In the genomic region with DNA sequence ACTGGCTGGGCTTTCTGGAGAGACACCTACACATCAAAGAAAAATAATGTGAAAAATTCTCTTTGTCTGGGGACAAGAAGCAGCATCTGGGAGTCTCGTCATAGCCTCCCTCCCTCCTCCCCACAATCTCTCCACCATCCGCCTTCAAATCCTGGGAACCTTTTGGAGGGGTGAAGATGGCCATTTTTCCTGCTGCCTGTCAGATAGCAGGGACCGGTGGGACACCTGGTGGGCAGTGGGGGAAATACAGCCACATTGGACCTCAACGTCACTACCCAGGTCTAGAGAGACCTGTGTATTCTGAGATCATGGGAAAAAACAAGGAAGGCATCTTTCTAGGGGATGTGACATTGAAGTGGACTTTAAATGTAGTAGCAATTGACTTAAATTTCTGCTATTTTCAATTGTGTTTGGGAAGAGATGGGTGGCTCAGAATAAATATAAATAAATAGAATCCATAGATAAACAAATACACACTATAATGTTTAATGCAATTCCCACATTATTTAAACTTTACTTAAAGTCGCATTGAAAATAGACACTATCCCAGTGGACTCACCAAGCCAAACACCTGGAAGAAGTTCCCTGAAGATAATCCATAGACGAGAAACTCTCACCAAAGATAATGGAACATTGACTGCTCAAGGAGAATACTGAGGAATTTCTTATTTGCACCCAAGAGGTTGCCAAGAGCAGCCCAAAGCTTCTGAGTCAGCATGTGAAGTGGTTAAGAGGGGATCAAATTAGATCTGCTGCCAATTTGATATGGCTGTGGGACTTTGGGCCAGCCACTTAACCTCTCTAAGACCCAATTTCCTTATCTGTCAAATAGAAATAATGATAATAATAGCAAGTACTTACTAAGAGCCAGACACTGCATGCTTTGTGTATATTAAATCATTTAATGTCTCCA, we compare ENCODE assay signal across 8 cellular contexts.
DNase-seq lines count a peak whose midpoint lies in the region; ATAC-seq and TF ChIP-seq lines count a peak whose summit lies in the region.

No MANE protein-coding gene starts in this region.

- TF ChIP-seq CTCF in fibroblast of the aortic adventitia (IDR thresholded peaks at IDR 0.05; ENCODE audit: insufficient read depth, low read length): peak; percentile 94

- ATAC-seq in GM18861 (IDR thresholded peaks at IDR 0.05; ENCODE audit: unreplicated experiment) (peak; percentile 84), HG03066 (IDR thresholded peaks at IDR 0.05; ENCODE audit: low read depth, unreplicated experiment) (peak; percentile 85)

- DNase-seq in C1 segment of cervical spinal cord (lab: John Stamatoyannopoulos, UW) (peak in 12 of 14 donors; percentile 5 to 71 (median 31)), NCI-H2171 (lab: John Stamatoyannopoulos, UW) (peak; percentile 25), fibroblast of the aortic adventitia (ENCODE audit: low read depth) (peak; percentile 80), occipital lobe (lab: John Stamatoyannopoulos, UW) (peak; percentile 57), KG1 (lab: John Stamatoyannopoulos, UW) (no peak)
- DNase-seq in activated CD4-positive, alpha-beta T cell treated with anti-CD3 and anti-CD28 coated beads, Interleukin-2, amount 50 U/mL, for 1 hour: peak; percentile 11

- no peak overlapping the region for H3K4me3 ChIP-seq in fibroblast of the aortic adventitia (ENCODE audit: low read depth, low read length)
